Comparison of ENCODE assay signal across 10 cellular contexts in the genomic region with DNA sequence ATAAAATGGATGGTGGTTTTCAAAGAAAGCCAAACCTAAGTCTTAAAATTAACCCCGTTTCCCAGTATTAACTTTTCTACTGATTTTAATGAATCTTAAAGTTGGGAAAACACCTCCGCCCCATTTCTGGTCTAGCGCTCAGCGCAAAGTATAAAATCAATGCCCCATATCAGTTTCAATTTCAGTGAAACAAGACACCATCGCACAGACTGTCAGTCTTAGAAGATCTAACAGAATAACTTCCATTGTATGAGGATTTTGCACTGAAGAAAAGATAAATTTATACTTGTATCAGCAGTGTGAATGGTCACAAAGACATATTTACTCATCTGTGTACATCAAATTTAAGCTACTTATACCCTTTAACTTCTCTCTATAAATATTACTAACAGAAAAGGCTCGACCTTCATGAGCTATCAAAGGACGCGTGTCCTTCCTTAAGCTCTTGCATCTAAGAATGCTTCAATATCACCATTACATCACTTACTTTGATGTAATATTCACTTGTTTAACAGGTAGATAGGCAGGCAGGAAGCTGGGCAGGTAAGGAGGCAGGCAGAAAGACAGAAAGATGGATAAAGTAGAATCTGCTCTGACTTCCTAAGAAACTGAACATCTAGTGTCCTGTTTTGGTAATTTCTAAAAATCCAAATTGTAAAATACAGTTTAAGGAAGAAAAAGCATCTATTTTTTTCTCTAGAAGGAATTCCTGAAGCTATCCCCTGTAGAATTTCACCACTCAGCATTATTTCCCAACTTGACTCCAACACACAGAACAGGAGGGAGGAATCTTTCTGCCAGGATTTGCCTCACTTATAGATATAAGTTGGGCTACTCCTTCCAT.
DNase-seq lines count a peak whose midpoint lies in the region; ATAC-seq, FAIRE-seq and TF ChIP-seq lines count a peak whose summit lies in the region.
"Had no signal": no experiment of that assay in that cellular context is flagged by ENCODE, and none has a peak within 500 bp of the region (broad histone marks: within the 10 kb centered on the region; RNA-seq: fewer than 3 reads in every experiment).

No MANE protein-coding gene starts in this region.

- no peak for FAIRE-seq in GM19239 (lab: Jason Lieb, UNC)

- peak overlapping the region; percentile 87; the same call in 2 of the 3 replicates for H2BK15ac ChIP-seq in IMR-90 (ENCODE audit: low read depth, low read length)

- peak overlapping the region; percentile 81 for H3K14ac ChIP-seq in IMR-90 (replicated peaks; ENCODE audit: low read depth, low read length)

- no peaks in the 10 kb centered on the region for H3K27me3 ChIP-seq in ACC112 (ENCODE audit: insufficient read depth, low read length)
- no peaks in the 10 kb centered on the region for H3K27me3 ChIP-seq in IMR-90 (ENCODE audit: control insufficient read depth, insufficient read depth, low read length)
- H3K27me3 ChIP-seq in endodermal cell (ENCODE audit: control insufficient read depth, insufficient read depth, low read length, poor library complexity, severe bottlenecking): no peaks in the 10 kb centered on the region

- POLR2A ChIA-PET in IMR-90 (lab: Charles Lee; ENCODE audit: unreplicated experiment): no interaction called here
- POLR2A ChIA-PET in activated CD4-positive, alpha-beta T cell treated with anti-CD3 and anti-CD28 coated beads for 36 hours (lab: Charles Lee): no interaction called here

- in situ Hi-C loops in IMR-90 (cut with MboI; ENCODE audit: low sequenced_read_pairs): loop anchor here (25.0 kb wide), 1 partner anchor 168 kb away; no protein-coding TSS in a partner anchor

- TF ChIP-seq CTCF in IMR-90 (conservative IDR thresholded peaks at IDR 0.05; ENCODE audit: low read depth, low read length) (no peak), endodermal cell (conservative IDR thresholded peaks at IDR 0.05) (no peak), osteocyte (IDR thresholded peaks at IDR 0.05) (no peak)

- H3K56ac ChIP-seq in IMR-90 (ENCODE audit: extremely low read depth, insufficient read depth, low read length): peak overlapping the region; percentile 44; the same call in 1 of the 2 replicates

- H3K9me3 ChIP-seq in IMR-90 (ENCODE audit: control insufficient read depth, insufficient read depth, low read length) (no peaks in the 10 kb centered on the region), endodermal cell (ENCODE audit: control insufficient read depth, low read length) (no peaks in the 10 kb centered on the region)

- H3K27ac ChIP-seq in ACC112 (ENCODE audit: low read depth, low read length) (peak overlapping the region; percentile 86), IMR-90 (ENCODE audit: insufficient read depth, low read length) (peak overlapping the region; percentile 50; the same call in 1 of the 2 replicates), endodermal cell (ENCODE audit: low read depth, low read length) (peak overlapping the region; percentile 56)

- 0 out of 2 replicates have a peak overlapping the region, but pooled peaks have one; percentile 22 for H4K5ac ChIP-seq in IMR-90 (ENCODE audit: low read depth, low read length)

- H3K4me2 ChIP-seq in IMR-90 (ENCODE audit: low read depth, low read length): no peak overlapping the region

- H3K9ac ChIP-seq in IMR-90 (ENCODE audit: low read depth, low read length): peak overlapping the region; percentile 18; the same call in 1 of the 2 replicates
- H3K9ac ChIP-seq in endodermal cell (ENCODE audit: extremely low read depth, low read length, poor library complexity, severe bottlenecking): no peak overlapping the region

- peak overlapping the region; percentile 52 for H3K4me3 ChIP-seq in ACC112 (ENCODE audit: low read depth, low read length)
- H3K4me3 ChIP-seq in IMR-90 (ENCODE audit: insufficient read depth, low read depth, low read length): no peak overlapping the region
- H3K4me3 ChIP-seq in endodermal cell (ENCODE audit: low read length): no peak overlapping the region

- ATAC-seq in IMR-90 (ENCODE audit: low read depth): no peak
- no peak for ATAC-seq in activated CD4-positive, alpha-beta T cell treated with anti-CD3 and anti-CD28 coated beads for 36 hours
- ATAC-seq: HCT116 had no signal

- CTCF ChIA-PET in IMR-90 (lab: Yijun Ruan, JAX): interaction anchor here (1.0 kb wide), 1 partner anchor 10 kb away, joined by 3 read pairs; no protein-coding TSS in a partner anchor
- CTCF ChIA-PET in activated CD4-positive, alpha-beta T cell treated with anti-CD3 and anti-CD28 coated beads for 36 hours (lab: Charles Lee): no interaction called here

- H4K20me1 ChIP-seq in IMR-90 (ENCODE audit: insufficient read depth, low read length): no peaks in the 10 kb centered on the region

- no peak overlapping the region for H2AK9ac ChIP-seq in IMR-90 (replicated peaks; ENCODE audit: low read depth, low read length, poor library complexity)

- peak overlapping the region in 1 of 2 experiments; percentile 37; a peak in 1 of 4 replicates for H4K8ac ChIP-seq in IMR-90 (ENCODE audit: low read depth in 2 of 2, low read length in 2 of 2)

- no peak for TF ChIP-seq POLR2A in IMR-90 (IDR thresholded peaks at IDR 0.05; ENCODE audit: low read depth, low read length)

- DNase-seq in IMR-90 (no peak), endodermal cell (no peak), osteocyte (ENCODE audit: extremely low spot score, unreplicated experiment) (no peak), GM19239 (ENCODE audit: insufficient read length, low spot score) (no peak), posterior vena cava (ENCODE audit: low spot score) (no peak)
- DNase-seq in effector CD4-positive, alpha-beta T cell: no peak
- DNase-seq in activated CD4-positive, alpha-beta T cell treated with anti-CD3 and anti-CD28 coated beads for 36 hours: no peak

- H3K23ac ChIP-seq in IMR-90 (ENCODE audit: low read depth, low read length): peak overlapping the region; percentile 80; the same call in 1 of the 2 replicates

- intact Hi-C loops in IMR-90 (cut with micrococcal nuclease) (loop anchor here (5.0 kb wide), 2 partner anchors 168 to 182 kb away; a partner anchor contains a TSS), posterior vena cava (cut with DNase I) (loop anchor here (5.0 kb wide), 2 partner anchors 182 to 472 kb away; a partner anchor contains a TSS)
- intact Hi-C loops in activated CD4-positive, alpha-beta T cell treated with anti-CD3 and anti-CD28 coated beads for 36 hours (cut with DNase I, micrococcal nuclease): no loop called here

- H3K27me3 Mint-ChIP-seq in endodermal cell (ENCODE audit: insufficient read depth) (no peaks in the 10 kb centered on the region), osteocyte (ENCODE audit: unreplicated experiment) (no peaks in the 10 kb centered on the region)
- peaks cover 11% of the 10 kb centered on the region for H3K27me3 Mint-ChIP-seq in activated CD4-positive, alpha-beta T cell treated with anti-CD3 and anti-CD28 coated beads for 36 hours

- peaks cover 3% of the 10 kb centered on the region; the same call in 1 of the 2 replicates for H3K9me1 ChIP-seq in IMR-90 (ENCODE audit: insufficient read depth, low read length)

- WGBS in IMR-90 (ENCODE audit: extremely low coverage in 2 of 2, insufficient read length in 1 of 2), 2 experiments: no CpG with 5 or more reads among the region's 8 CpGs
- WGBS in endodermal cell (ENCODE audit: insufficient coverage in 1 of 2, insufficient read length in 1 of 2), 2 experiments: 93 to 96% methylated on average over 4 to 8 of the region's 8 CpGs

- H3K36me3 Mint-ChIP-seq in endodermal cell (ENCODE audit: low read depth) (no peaks in the 10 kb centered on the region), osteocyte (ENCODE audit: unreplicated experiment) (no peaks in the 10 kb centered on the region)
- H3K36me3 Mint-ChIP-seq in activated CD4-positive, alpha-beta T cell treated with anti-CD3 and anti-CD28 coated beads for 36 hours (ENCODE audit: low read depth): no peaks in the 10 kb centered on the region

- H3K27ac Mint-ChIP-seq in endodermal cell (no peak overlapping the region), osteocyte (ENCODE audit: unreplicated experiment) (peak overlapping the region; percentile 94)
- H3K27ac Mint-ChIP-seq in activated CD4-positive, alpha-beta T cell treated with anti-CD3 and anti-CD28 coated beads for 36 hours: no peak overlapping the region
- H3K27ac Mint-ChIP-seq: activated naive CD4-positive, alpha-beta T cell treated with anti-CD3 and anti-CD28 coated beads for 36 hours had no signal

- BruUV-seq in IMR-90 (replicated peaks; lab: Mats Ljungman, UMichigan): no TSS peak

- peak overlapping the region; percentile 73 for H2BK120ac ChIP-seq in IMR-90 (ENCODE audit: low read depth, low read length)

- no peak for TF ChIP-seq RAD21 in IMR-90 (IDR thresholded peaks at IDR 0.05; ENCODE audit: low read length)

- peak overlapping the region; percentile 82 for H2BK5ac ChIP-seq in IMR-90 (ENCODE audit: low read depth, low read length, poor library complexity, severe bottlenecking)

- peak overlapping the region; percentile 83 for H3K18ac ChIP-seq in IMR-90 (ENCODE audit: low read depth, low read length)

- 0 out of 2 replicates have a peak overlapping the region, but pooled peaks have one; percentile 72 for H2BK20ac ChIP-seq in IMR-90 (ENCODE audit: low read depth, low read length)

- peaks cover 33% of the 10 kb centered on the region for H3K4me1 Mint-ChIP-seq in endodermal cell
- peaks cover 62% of the 10 kb centered on the region for H3K4me1 Mint-ChIP-seq in osteocyte (ENCODE audit: unreplicated experiment)
- H3K4me1 Mint-ChIP-seq in activated CD4-positive, alpha-beta T cell treated with anti-CD3 and anti-CD28 coated beads for 36 hours: peaks cover 2% of the 10 kb centered on the region

- peak overlapping the region; percentile 89 for H2AK5ac ChIP-seq in IMR-90 (ENCODE audit: low read depth, low read length)

- no peaks in the 10 kb centered on the region for H3K9me3 Mint-ChIP-seq in endodermal cell
- H3K9me3 Mint-ChIP-seq in osteocyte (ENCODE audit: unreplicated experiment): no peaks in the 10 kb centered on the region
- H3K9me3 Mint-ChIP-seq in activated CD4-positive, alpha-beta T cell treated with anti-CD3 and anti-CD28 coated beads for 36 hours (ENCODE audit: low read depth): no peaks in the 10 kb centered on the region
- H3K9me3 Mint-ChIP-seq: activated naive CD4-positive, alpha-beta T cell treated with anti-CD3 and anti-CD28 coated beads for 36 hours had no signal

- dilution Hi-C loops in IMR-90 (cut with HindIII; ENCODE audit: low sequenced_read_pairs, unreplicated experiment): no loop called here

- H3K79me1 ChIP-seq in IMR-90 (ENCODE audit: low read depth in 1 of 2, low read length in 2 of 2): peaks cover 25 to 75% of the 10 kb centered on the region in 2 experiments

- H3K4ac ChIP-seq in IMR-90 (ENCODE audit: low read depth, low read length): peak overlapping the region; percentile 83

- H3K4me3 Mint-ChIP-seq in endodermal cell (no peak overlapping the region), osteocyte (ENCODE audit: unreplicated experiment) (no peak overlapping the region)
- H3K4me3 Mint-ChIP-seq in activated CD4-positive, alpha-beta T cell treated with anti-CD3 and anti-CD28 coated beads for 36 hours: no peak overlapping the region
- H3K4me3 Mint-ChIP-seq: activated naive CD4-positive, alpha-beta T cell treated with anti-CD3 and anti-CD28 coated beads for 36 hours had no signal

- H2AFZ ChIP-seq in ACC112 (ENCODE audit: low read length, unreplicated experiment) (no peak overlapping the region), IMR-90 (replicated peaks; ENCODE audit: low read length, poor library complexity) (no peak overlapping the region)

- H3K36me3 ChIP-seq in ACC112 (ENCODE audit: insufficient read depth, low read length) (no peaks in the 10 kb centered on the region), IMR-90 (ENCODE audit: control insufficient read depth, insufficient read depth, low read length) (no peaks in the 10 kb centered on the region), endodermal cell (ENCODE audit: control insufficient read depth, insufficient read depth, low read length) (no peaks in the 10 kb centered on the region)

- peak overlapping the region; percentile 75 for H4K91ac ChIP-seq in IMR-90 (ENCODE audit: insufficient read depth, low read depth, low read length)

- H3K79me2 ChIP-seq in ACC112 (ENCODE audit: control insufficient read depth, insufficient read depth, low read length, unreplicated experiment): peaks cover 57% of the 10 kb centered on the region

- H3K4me1 ChIP-seq in ACC112 (ENCODE audit: control insufficient read depth, insufficient read depth, low read length, unreplicated experiment) (peaks cover 28% of the 10 kb centered on the region), IMR-90 (ENCODE audit: control insufficient read depth, insufficient read depth, low read length) (peaks cover 10% of the 10 kb centered on the region), endodermal cell (ENCODE audit: control insufficient read depth, insufficient read depth, low read length) (peaks cover 8% of the 10 kb centered on the region)

Comparison
In these comparisons a context has a peak if more than half of its experiments do, and no peak if none do; other contexts are left out.
1. intact Hi-C loops: an anchor here in IMR-90 (5.0 kb wide) and posterior vena cava (5.0 kb wide); none called in activated CD4-positive, alpha-beta T cell treated with anti-CD3 and anti-CD28 coated beads for 36 hours.